Comparison of ENCODE assay signal across 2 cellular contexts in genomic region chr11:64751580-64751979, GRCh38.
TF ChIP-seq lines count a peak whose summit lies in the region.

No MANE protein-coding gene starts in this region.

TF ChIP-seq in WTC11, 78 proteins besides CTCF, POLR2A, EP300 and RAD21:
- TF ChIP-seq, protein P1, sequence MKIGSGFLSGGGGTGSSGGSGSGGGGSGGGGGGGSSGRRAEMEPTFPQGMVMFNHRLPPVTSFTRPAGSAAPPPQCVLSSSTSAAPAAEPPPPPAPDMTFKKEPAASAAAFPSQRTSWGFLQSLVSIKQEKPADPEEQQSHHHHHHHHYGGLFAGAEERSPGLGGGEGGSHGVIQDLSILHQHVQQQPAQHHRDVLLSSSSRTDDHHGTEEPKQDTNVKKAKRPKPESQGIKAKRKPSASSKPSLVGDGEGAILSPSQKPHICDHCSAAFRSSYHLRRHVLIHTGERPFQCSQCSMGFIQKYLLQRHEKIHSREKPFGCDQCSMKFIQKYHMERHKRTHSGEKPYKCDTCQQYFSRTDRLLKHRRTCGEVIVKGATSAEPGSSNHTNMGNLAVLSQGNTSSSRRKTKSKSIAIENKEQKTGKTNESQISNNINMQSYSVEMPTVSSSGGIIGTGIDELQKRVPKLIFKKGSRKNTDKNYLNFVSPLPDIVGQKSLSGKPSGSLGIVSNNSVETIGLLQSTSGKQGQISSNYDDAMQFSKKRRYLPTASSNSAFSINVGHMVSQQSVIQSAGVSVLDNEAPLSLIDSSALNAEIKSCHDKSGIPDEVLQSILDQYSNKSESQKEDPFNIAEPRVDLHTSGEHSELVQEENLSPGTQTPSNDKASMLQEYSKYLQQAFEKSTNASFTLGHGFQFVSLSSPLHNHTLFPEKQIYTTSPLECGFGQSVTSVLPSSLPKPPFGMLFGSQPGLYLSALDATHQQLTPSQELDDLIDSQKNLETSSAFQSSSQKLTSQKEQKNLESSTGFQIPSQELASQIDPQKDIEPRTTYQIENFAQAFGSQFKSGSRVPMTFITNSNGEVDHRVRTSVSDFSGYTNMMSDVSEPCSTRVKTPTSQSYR (CRISPR knock-in tag; IDR thresholded peaks at IDR 0.05) = no peak
- TF ChIP-seq GTF2I (CRISPR knock-in tag; conservative IDR thresholded peaks at IDR 0.05) = 0 out of 2 replicates have a peak, but pooled peaks have one; percentile 35
TF ChIP-seq in WTC11: peak in this region for 1.

TF ChIP-seq in HepG2, 621 proteins besides CTCF, POLR2A, EP300 and RAD21:
- TF ChIP-seq KDM1A (CRISPR knock-in tag; IDR thresholded peaks at IDR 0.05) (peak; percentile 81), ATM (IDR thresholded peaks at IDR 0.05; ENCODE audit: borderline replicate concordance) (no peak), ADNP (CRISPR knock-in tag; IDR thresholded peaks at IDR 0.05) (0 out of 2 replicates have a peak, but pooled peaks have one; percentile 20), ZMYM2 (CRISPR knock-in tag; IDR thresholded peaks at IDR 0.05) (peak; percentile 28; the same call in 1 of the 2 replicates), GZF1 (CRISPR knock-in tag; IDR thresholded peaks at IDR 0.05) (no peak), FIP1L1 (IDR thresholded peaks at IDR 0.05; ENCODE audit: borderline replicate concordance, insufficient read depth, low read depth, low read length) (no peak), CHD4 (IDR thresholded peaks at IDR 0.05; ENCODE audit: borderline replicate concordance, low read length) (peak; percentile 86; the same call in 1 of the 2 replicates), CEBPB (IDR thresholded peaks at IDR 0.05; ENCODE audit: borderline replicate concordance, low read depth, low read length) (0 out of 2 replicates have a peak, but pooled peaks have one; percentile 30), ZMYM3 (CRISPR knock-in tag; IDR thresholded peaks at IDR 0.05) (peak; percentile 90), HNF4A (CRISPR knock-in tag; IDR thresholded peaks at IDR 0.05) (peak; percentile 39; the same call in 1 of the 2 replicates), ZNF629 (CRISPR knock-in tag; conservative IDR thresholded peaks at IDR 0.05) (peak; percentile 97)
- TF ChIP-seq, protein P2, sequence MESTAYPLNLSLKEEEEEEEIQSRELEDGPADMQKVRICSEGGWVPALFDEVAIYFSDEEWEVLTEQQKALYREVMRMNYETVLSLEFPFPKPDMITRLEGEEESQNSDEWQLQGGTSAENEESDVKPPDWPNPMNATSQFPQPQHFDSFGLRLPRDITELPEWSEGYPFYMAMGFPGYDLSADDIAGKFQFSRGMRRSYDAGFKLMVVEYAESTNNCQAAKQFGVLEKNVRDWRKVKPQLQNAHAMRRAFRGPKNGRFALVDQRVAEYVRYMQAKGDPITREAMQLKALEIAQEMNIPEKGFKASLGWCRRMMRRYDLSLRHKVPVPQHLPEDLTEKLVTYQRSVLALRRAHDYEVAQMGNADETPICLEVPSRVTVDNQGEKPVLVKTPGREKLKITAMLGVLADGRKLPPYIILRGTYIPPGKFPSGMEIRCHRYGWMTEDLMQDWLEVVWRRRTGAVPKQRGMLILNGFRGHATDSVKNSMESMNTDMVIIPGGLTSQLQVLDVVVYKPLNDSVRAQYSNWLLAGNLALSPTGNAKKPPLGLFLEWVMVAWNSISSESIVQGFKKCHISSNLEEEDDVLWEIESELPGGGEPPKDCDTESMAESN (CRISPR knock-in tag; conservative IDR thresholded peaks at IDR 0.05) = no peak
